ENCODE assay signal across 18 cellular contexts in genomic region chr3:128605091-128606046, GRCh38.
"Had no signal": no experiment of that assay in that cellular context is flagged by ENCODE, and none has a peak within 500 bp of the region (broad histone marks: within the 10 kb centered on the region; RNA-seq: fewer than 3 reads in every experiment).

No MANE protein-coding gene starts in this region.

- H3K9me3 Mint-ChIP-seq: activated naive CD4-positive, alpha-beta T cell treated with anti-CD3 and anti-CD28 coated beads, Interleukin-2, amount 50 U/mL, for 72 hours; brain; central memory CD8-positive, alpha-beta T cell; naive thymus-derived CD8-positive, alpha-beta T cell; type B pancreatic cell had no signal

- H3K36me3 ChIP-seq: prostate gland, suprapubic skin had no signal

- H3K4me1 Mint-ChIP-seq: brain; central memory CD8-positive, alpha-beta T cell had no signal

- H3K4me3 ChIP-seq: mucosa of descending colon, prostate gland, suprapubic skin had no signal

- H3K27ac ChIP-seq: prostate gland, suprapubic skin had no signal

- H3K27ac Mint-ChIP-seq: activated naive CD4-positive, alpha-beta T cell treated with anti-CD3 and anti-CD28 coated beads, Interleukin-2, amount 50 U/mL, for 72 hours; brain; type B pancreatic cell had no signal

- H3K4me3 Mint-ChIP-seq: brain; central memory CD8-positive, alpha-beta T cell; naive thymus-derived CD8-positive, alpha-beta T cell; type B pancreatic cell had no signal

- H3K9me3 ChIP-seq: mucosa of descending colon, prostate gland, suprapubic skin had no signal

- H3K4me1 ChIP-seq: prostate gland had no signal

- ATAC-seq: activated naive CD4-positive, alpha-beta T cell treated with anti-CD3 and anti-CD28 coated beads, Interleukin-2, amount 50 U/mL, for 72 hours; left cardiac atrium; mucosa of descending colon; naive thymus-derived CD8-positive, alpha-beta T cell; sciatic nerve; stimulated activated naive CD8-positive, alpha-beta T cell treated with anti-CD3 and anti-CD28 coated beads, Interleukin-15, Interleukin-2, amounts not matched to agents 100 U/mL and 50 U/mL, for 24 hours had no signal

- DNase-seq: activated CD4-positive, alpha-beta T cell treated with anti-CD3 and anti-CD28 coated beads, Interleukin-2, amount 50 U/mL, for 1 hour; dermis blood vessel endothelial cell; erythroblast; left cardiac atrium; mucosa of descending colon; naive thymus-derived CD8-positive, alpha-beta T cell; occipital lobe; stimulated activated CD4-positive, alpha-beta T cell treated with anti-CD3 and anti-CD28 coated beads, Interleukin-12 subunit alpha, Interleukin-12 subunit beta, amount 100 ng/mL, for 4 hours; stimulated activated CD4-positive, alpha-beta T cell treated with anti-CD3 and anti-CD28 coated beads, Interleukin-2, amount 100 ng/mL, for 48 hours; stimulated activated naive CD8-positive, alpha-beta T cell treated with anti-CD3 and anti-CD28 coated beads, Interleukin-15, Interleukin-2, amounts not matched to agents 100 U/mL and 50 U/mL, for 24 hours; T-helper 2 cell had no signal

- H3K27me3 ChIP-seq: suprapubic skin had no signal

- H3K27me3 Mint-ChIP-seq: central memory CD8-positive, alpha-beta T cell had no signal

- H3K36me3 Mint-ChIP-seq: activated naive CD4-positive, alpha-beta T cell treated with anti-CD3 and anti-CD28 coated beads, Interleukin-2, amount 50 U/mL, for 72 hours; brain; naive thymus-derived CD8-positive, alpha-beta T cell; type B pancreatic cell had no signal
